8 cellular contexts compared by ENCODE assay signal in genomic region chr5:136036991-136037705, GRCh38. TPM values are rescaled to one million over a fixed set of nuclear protein-coding genes. Genes with fewer than 3 reads are reported as not detected.
DNase-seq lines count a peak whose midpoint lies in the region; ATAC-seq and TF ChIP-seq lines count a peak whose summit lies in the region.

No MANE protein-coding gene starts in this region.

- peak overlapping the region; percentile 6 for H3K4me3 Mint-ChIP-seq in activated CD8-positive, alpha-beta T cell treated with anti-CD3 and anti-CD28 coated beads, Interleukin-2, amount 10 ng/mL, durations not matched to agents 7 days and 5 days
- peak overlapping the region; percentile 19 for H3K4me3 Mint-ChIP-seq in stimulated activated naive CD8-positive, alpha-beta T cell treated with anti-CD3 and anti-CD28 coated beads, Interleukin-15, Interleukin-2, amounts not matched to agents 100 ng/mL and 50 ng/mL, for 24 hours

- no peaks in the 10 kb centered on the region for H3K36me3 Mint-ChIP-seq in activated CD8-positive, alpha-beta T cell treated with anti-CD3 and anti-CD28 coated beads, Interleukin-2, amount 10 ng/mL, durations not matched to agents 7 days and 5 days (ENCODE audit: low read depth)
- no peaks in the 10 kb centered on the region for H3K36me3 Mint-ChIP-seq in stimulated activated naive CD8-positive, alpha-beta T cell treated with anti-CD3 and anti-CD28 coated beads, Interleukin-15, Interleukin-2, amounts not matched to agents 100 ng/mL and 50 ng/mL, for 24 hours (ENCODE audit: low read depth)

- H3K27me3 ChIP-seq in hepatocyte = no peaks in the 10 kb centered on the region

- 59% methylated on average over 10 of the region's 10 CpGs for WGBS in hepatocyte (ENCODE audit: low lambda C conversion rate, missing lambda C conversion rate)

- peaks cover 3% of the 10 kb centered on the region for H3K36me3 ChIP-seq in hepatocyte (replicated peaks; ENCODE audit: insufficient read depth, low read depth)

- ATAC-seq in HG02642 (IDR thresholded peaks at IDR 0.05; ENCODE audit: poor library complexity, unreplicated experiment) = peak; percentile 60
- peak; percentile 68 for ATAC-seq in activated CD8-positive, alpha-beta T cell treated with anti-CD3 and anti-CD28 coated beads, Interleukin-2, amount 10 ng/mL, durations not matched to agents 7 days and 5 days

- no peaks in the 10 kb centered on the region for H3K9me2 ChIP-seq in hepatocyte (replicated peaks; ENCODE audit: insufficient read depth)

- CTCF ChIA-PET in activated CD8-positive, alpha-beta T cell treated with anti-CD3 and anti-CD28 coated beads, Interleukin-2, amount 10 ng/mL, durations not matched to agents 7 days and 5 days (lab: Charles Lee) = interaction anchor here (0.7 to 1.5 kb wide), 3 partner anchors 25 to 136 kb away, joined by 3 read pairs; no protein-coding TSS in a partner anchor

- H3K27ac ChIP-seq in hepatocyte = peak overlapping the region; percentile 15

- H4K20me1 ChIP-seq in hepatocyte (ENCODE audit: insufficient read depth, poor library complexity, severe bottlenecking) = no peaks in the 10 kb centered on the region

- peak; percentile 48 for DNase-seq in NCI-H1436 (lab: John Stamatoyannopoulos, UW)
- DNase-seq in NCI-H1436 treated with DMSO at 0.1 percent for 48 hours (lab: John Stamatoyannopoulos, UW) = no peak
- peak; percentile 78 for DNase-seq in NCI-H2081 treated with DMSO at 0.1 percent for 48 hours (lab: John Stamatoyannopoulos, UW)
- DNase-seq in activated CD8-positive, alpha-beta T cell treated with anti-CD3 and anti-CD28 coated beads, Interleukin-2, amount 10 ng/mL, durations not matched to agents 7 days and 5 days = peak; percentile 51
- DNase-seq in hepatocyte (ENCODE audit: low spot score) = no peak
- no peak for DNase-seq in 8988T

- H3K9me3 Mint-ChIP-seq in activated CD8-positive, alpha-beta T cell treated with anti-CD3 and anti-CD28 coated beads, Interleukin-2, amount 10 ng/mL, durations not matched to agents 7 days and 5 days (ENCODE audit: insufficient read depth) = no peaks in the 10 kb centered on the region
- H3K9me3 Mint-ChIP-seq in stimulated activated naive CD8-positive, alpha-beta T cell treated with anti-CD3 and anti-CD28 coated beads, Interleukin-15, Interleukin-2, amounts not matched to agents 100 ng/mL and 50 ng/mL, for 24 hours = no peaks in the 10 kb centered on the region

- H3K27ac Mint-ChIP-seq in activated CD8-positive, alpha-beta T cell treated with anti-CD3 and anti-CD28 coated beads, Interleukin-2, amount 10 ng/mL, durations not matched to agents 7 days and 5 days = peak overlapping the region; percentile 83
- peak overlapping the region; percentile 89 for H3K27ac Mint-ChIP-seq in stimulated activated naive CD8-positive, alpha-beta T cell treated with anti-CD3 and anti-CD28 coated beads, Interleukin-15, Interleukin-2, amounts not matched to agents 100 ng/mL and 50 ng/mL, for 24 hours

- no peaks in the 10 kb centered on the region for H3K27me3 Mint-ChIP-seq in activated CD8-positive, alpha-beta T cell treated with anti-CD3 and anti-CD28 coated beads, Interleukin-2, amount 10 ng/mL, durations not matched to agents 7 days and 5 days (ENCODE audit: low read depth)
- no peaks in the 10 kb centered on the region for H3K27me3 Mint-ChIP-seq in stimulated activated naive CD8-positive, alpha-beta T cell treated with anti-CD3 and anti-CD28 coated beads, Interleukin-15, Interleukin-2, amounts not matched to agents 100 ng/mL and 50 ng/mL, for 24 hours

- H3K4me1 ChIP-seq in hepatocyte (ENCODE audit: insufficient read depth) = peaks cover 10% of the 10 kb centered on the region

- no peak overlapping the region for H3K4me2 ChIP-seq in hepatocyte

- peaks cover 25% of the 10 kb centered on the region for H3K4me1 Mint-ChIP-seq in activated CD8-positive, alpha-beta T cell treated with anti-CD3 and anti-CD28 coated beads, Interleukin-2, amount 10 ng/mL, durations not matched to agents 7 days and 5 days (ENCODE audit: low read depth)
- H3K4me1 Mint-ChIP-seq in stimulated activated naive CD8-positive, alpha-beta T cell treated with anti-CD3 and anti-CD28 coated beads, Interleukin-15, Interleukin-2, amounts not matched to agents 100 ng/mL and 50 ng/mL, for 24 hours (ENCODE audit: low read depth) = peaks cover 24% of the 10 kb centered on the region

- no peak overlapping the region for H2AFZ ChIP-seq in hepatocyte

- TF ChIP-seq CTCF in hepatocyte (IDR thresholded peaks at IDR 0.05; ENCODE audit: poor library complexity) = no peak

- H3K9me3 ChIP-seq in hepatocyte (ENCODE audit: low read depth) = no peaks in the 10 kb centered on the region

- H3K79me2 ChIP-seq in hepatocyte = no peaks in the 10 kb centered on the region

- POLR2A ChIA-PET in activated CD8-positive, alpha-beta T cell treated with anti-CD3 and anti-CD28 coated beads, Interleukin-2, amount 10 ng/mL, durations not matched to agents 7 days and 5 days (lab: Charles Lee) = interaction anchor here (0.6 to 1.0 kb wide), 2 partner anchors 37 to 89 kb away, joined by 3 read pairs; no protein-coding TSS in a partner anchor

- no peak overlapping the region for H3K4me3 ChIP-seq in hepatocyte

RNA-seq across cellular contexts. Expression of gene TGFBI, which starts 8.4 kb away (rescaled TPM):
- not detected for total RNA-seq in activated CD8-positive, alpha-beta T cell treated with anti-CD3 and anti-CD28 coated beads, Interleukin-2, amount 10 ng/mL, durations not matched to agents 7 days and 5 days
- total RNA-seq in hepatocyte = 316 and 401 TPM in 2 replicates
- 396 and 509 TPM in 2 replicates for polyA plus RNA-seq in hepatocyte

Comparison
In these comparisons a context has a peak if more than half of its experiments do, and no peak if none do; other contexts are left out.
1. DNase-seq: peak in NCI-H1436 (single experiment), NCI-H2081 treated with DMSO at 0.1 percent for 48 hours (single experiment) and activated CD8-positive, alpha-beta T cell treated with anti-CD3 and anti-CD28 coated beads, Interleukin-2, amount 10 ng/mL, durations not matched to agents 7 days and 5 days (single experiment); none in NCI-H1436 treated with DMSO at 0.1 percent for 48 hours (single experiment), hepatocyte (single experiment) and 8988T (single experiment).
2. RNA of gene TGFBI, which starts 8.4 kb away (total RNA-seq): 316 to 401 TPM in hepatocyte; not detected in activated CD8-positive, alpha-beta T cell treated with anti-CD3 and anti-CD28 coated beads, Interleukin-2, amount 10 ng/mL, durations not matched to agents 7 days and 5 days; every median in the first group is over 100 times any median in the second.